In the genomic region with DNA sequence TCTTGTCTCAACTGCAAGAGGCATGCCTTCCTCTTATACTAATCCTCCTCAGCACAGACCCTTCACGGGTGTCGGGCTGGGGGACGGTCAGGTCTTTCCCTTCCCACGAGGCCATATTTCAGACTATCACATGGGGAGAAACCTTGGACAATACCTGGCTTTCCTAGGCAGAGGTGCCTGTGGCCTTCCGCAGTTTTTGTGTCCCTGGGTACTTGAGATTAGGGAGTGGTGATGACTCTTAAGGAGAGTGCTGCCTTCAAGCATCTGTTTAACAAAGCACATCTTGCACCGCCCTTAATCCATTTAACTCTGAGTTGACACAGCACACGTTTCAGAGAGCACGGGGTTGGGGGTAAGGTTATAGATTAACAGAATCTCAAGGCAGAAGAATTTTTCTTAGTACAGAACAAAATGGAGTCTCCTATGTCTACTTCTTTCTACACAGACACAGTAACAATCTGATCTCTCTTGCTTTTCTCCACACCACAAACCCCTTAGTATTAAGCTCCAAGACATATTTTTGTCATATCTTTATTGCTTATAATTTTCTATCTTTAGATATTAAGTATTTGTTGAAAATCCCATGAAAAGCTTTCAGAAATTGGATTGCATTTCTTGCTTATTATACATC, we compare ENCODE assay signal across 8 cellular contexts.
DNase-seq lines count a peak whose midpoint lies in the region; ATAC-seq and TF ChIP-seq lines count a peak whose summit lies in the region.
"Not testable (repeated sequence)": the region's sequence is repeated elsewhere in the genome, so short reads cannot be mapped to it uniquely, and the experiment has no call there.

No MANE protein-coding gene starts in this region.

- not testable (repeated sequence) for H3F3A ChIP-seq in DOHH2 (ENCODE audit: control insufficient read depth, insufficient read depth); OCI-LY1 (ENCODE audit: insufficient read depth, low read length)

- not testable (repeated sequence) for H3K27me3 Mint-ChIP-seq in nephron (ENCODE audit: low read depth)

- not testable (repeated sequence) for H3K9me2 ChIP-seq in DOHH2 (replicated peaks; ENCODE audit: control insufficient read depth, low read length); OCI-LY1 (ENCODE audit: low read depth, low read length)

- H3K36me3 Mint-ChIP-seq in nephron (ENCODE audit: low read depth) = peaks cover 19% of the 10 kb centered on the region

- DNase-seq in coronary artery (ENCODE audit: low spot score); lower lobe of right lung: not testable (repeated sequence)
- DNase-seq in upper lobe of left lung = peak in 1 of 2 donors; percentile 48

- peak overlapping the region; percentile 34 for H3K9ac ChIP-seq in HUES6 (ENCODE audit: low read length)
- H3K9ac ChIP-seq in OCI-LY1 (ENCODE audit: low read length) = peak overlapping the region; percentile 42; the same call in 1 of the 2 replicates

- H3K4me3 ChIP-seq in DOHH2 (ENCODE audit: low read length) (peak overlapping the region; percentile 49), OCI-LY1 (ENCODE audit: low read depth, low read length, poor library complexity, severe bottlenecking) (peak overlapping the region; percentile 42), coronary artery (peak overlapping the region; percentile 34)
- H3K4me3 ChIP-seq in HUES6 (ENCODE audit: low read depth, low read length); lower lobe of right lung; upper lobe of left lung: not testable (repeated sequence)

- H3K79me2 ChIP-seq in DOHH2 (ENCODE audit: control insufficient read depth, low read length) = peaks cover 29% of the 10 kb centered on the region
- H3K79me2 ChIP-seq in OCI-LY1 (ENCODE audit: insufficient read depth, low read length) = not testable (repeated sequence)

- not testable (repeated sequence) for H3K27me3 ChIP-seq in DOHH2 (ENCODE audit: control insufficient read depth, low read length); HUES6 (ENCODE audit: control insufficient read depth, insufficient read depth, low read length); OCI-LY1 (ENCODE audit: insufficient read depth, low read length); lower lobe of right lung (ENCODE audit: low read depth); upper lobe of left lung

- H3K36me3 ChIP-seq in DOHH2 (ENCODE audit: control insufficient read depth, low read length) (peaks cover 21% of the 10 kb centered on the region), HUES6 (ENCODE audit: control insufficient read depth, insufficient read depth, low read length) (peaks cover 12% of the 10 kb centered on the region)
- H3K36me3 ChIP-seq in OCI-LY1 (ENCODE audit: insufficient read depth, low read length); lower lobe of right lung; upper lobe of left lung: not testable (repeated sequence)

- H2AFZ ChIP-seq in OCI-LY1 (ENCODE audit: low read length) = not testable (repeated sequence)

- not testable (repeated sequence) for H3K4me2 ChIP-seq in DOHH2 (ENCODE audit: low read length)
- 0 out of 2 replicates have a peak overlapping the region, but pooled peaks have one; percentile 41 for H3K4me2 ChIP-seq in OCI-LY1 (ENCODE audit: low read length)

- H3K9me3 Mint-ChIP-seq in nephron = not testable (repeated sequence)

- ATAC-seq in lower lobe of right lung; upper lobe of left lung (ENCODE audit: low FRiP score in 2 of 2): not testable (repeated sequence)

- TF ChIP-seq CTCF in 22Rv1 (IDR thresholded peaks at IDR 0.05); DOHH2 (IDR thresholded peaks at IDR 0.05; ENCODE audit: low read depth, low read length, poor library complexity, severe bottlenecking); OCI-LY1 (IDR thresholded peaks at IDR 0.05; ENCODE audit: low read length); coronary artery (IDR thresholded peaks at IDR 0.05); lower lobe of right lung (IDR thresholded peaks at IDR 0.05); nephron (IDR thresholded peaks at IDR 0.05; ENCODE audit: unreplicated experiment in 3 of 3); upper lobe of left lung (IDR thresholded peaks at IDR 0.05): not testable (repeated sequence)

- H4K20me1 ChIP-seq in DOHH2 (ENCODE audit: control insufficient read depth, insufficient read depth, low read depth, low read length); OCI-LY1 (ENCODE audit: insufficient read depth, low read length): not testable (repeated sequence)

- H3K4me1 ChIP-seq in DOHH2 (ENCODE audit: control insufficient read depth, low read length) = peaks cover 15% of the 10 kb centered on the region
- H3K4me1 ChIP-seq in HUES6 (ENCODE audit: control insufficient read depth, insufficient read depth, low read length) = peaks cover 16% of the 10 kb centered on the region
- not testable (repeated sequence) for H3K4me1 ChIP-seq in OCI-LY1 (ENCODE audit: insufficient read depth, low read length, severe bottlenecking)
- H3K4me1 ChIP-seq in lower lobe of right lung = peaks cover 12% of the 10 kb centered on the region
- H3K4me1 ChIP-seq in upper lobe of left lung = peaks cover 0 to 12% (median 4%) of the 10 kb centered on the region in 4 donors

- TF ChIP-seq EP300 in upper lobe of left lung (IDR thresholded peaks at IDR 0.05) = peak in 2 of 4 donors; percentile 14 to 80

- H3K4me1 Mint-ChIP-seq in nephron = not testable (repeated sequence)

- peak overlapping the region in 2 of 3 experiments; percentile 24 to 70 for H3K27ac Mint-ChIP-seq in nephron

- intact Hi-C loops in lower lobe of right lung (cut with DNase I) = not testable (repeated sequence)

- H3K9me3 ChIP-seq in DOHH2 (ENCODE audit: control insufficient read depth, insufficient read depth, low read length); HUES6 (ENCODE audit: control insufficient read depth, insufficient read depth, low read depth, low read length); OCI-LY1 (ENCODE audit: low read length); lower lobe of right lung; upper lobe of left lung: not testable (repeated sequence)

- 47 to 66% methylated on average over 5 to 8 of the region's 8 CpGs for WGBS in upper lobe of left lung, 2 donors

- H3K4me3 Mint-ChIP-seq in nephron = peak overlapping the region in 2 of 3 experiments; percentile 5 to 50

- H3K27ac ChIP-seq in 22Rv1 (peak overlapping the region; percentile 32; the same call in 1 of the 2 replicates), lower lobe of right lung (peak overlapping the region; percentile 53), upper lobe of left lung (peak overlapping the region in 3 of 4 donors; percentile 31 to 69 (median 43))
- not testable (repeated sequence) for H3K27ac ChIP-seq in DOHH2 (ENCODE audit: low read depth, low read length); HUES6 (ENCODE audit: low read depth, low read length); OCI-LY1 (ENCODE audit: low read depth, low read length, poor library complexity, severe bottlenecking); coronary artery

- TF ChIP-seq POLR2A in upper lobe of left lung (IDR thresholded peaks at IDR 0.05) = peak in 1 of 4 donors; percentile 35
